ENCODE assay signal across 8 cellular contexts in genomic region chr4:89753601-89754066, GRCh38.
DNase-seq lines count a peak whose midpoint lies in the region; ATAC-seq and TF ChIP-seq lines count a peak whose summit lies in the region.

No MANE protein-coding gene starts in this region.

- intact Hi-C loops in PC-3 (cut with micrococcal nuclease) = no loop called here

- ATAC-seq in PC-3 (peak; percentile 49), esophagus mucosa (peak; percentile 93)

- no peak overlapping the region for H3K4me3 Mint-ChIP-seq in progenitor cell of endocrine pancreas (ENCODE audit: low read depth)

- H3K9ac ChIP-seq in PC-3 (ENCODE audit: low read length) (no peak overlapping the region), Karpas-422 (ENCODE audit: low read length) (no peak overlapping the region)

- DNase-seq in Daoy (ENCODE audit: low read depth) (peak; percentile 53), PC-3 (peak; percentile 67), progenitor cell of endocrine pancreas (ENCODE audit: low spot score, unreplicated experiment) (no peak), DMS53 treated with DMSO at 0.1 percent for 48 hours (lab: John Stamatoyannopoulos, UW; ENCODE audit: unreplicated experiment) (no peak), Karpas-422 (no peak), GOT3 (lab: John Stamatoyannopoulos, UW) (no peak)
- no peak for DNase-seq in activated CD8-positive, alpha-beta memory T cell treated with anti-CD3 and anti-CD28 coated beads, Interleukin-2, amount 50 U/mL, for 48 hours

- H3K4me2 ChIP-seq in PC-3 (ENCODE audit: low read length) = no peak overlapping the region
- no peak overlapping the region for H3K4me2 ChIP-seq in Karpas-422 (ENCODE audit: low read depth, low read length, poor library complexity, severe bottlenecking)

- H3K4me3 ChIP-seq in PC-3 (ENCODE audit: low read length) (no peak overlapping the region), Karpas-422 (ENCODE audit: low read length) (no peak overlapping the region)

- H3F3A ChIP-seq in PC-3 (ENCODE audit: low read length, unreplicated experiment) = no peaks in the 10 kb centered on the region

- H4K20me1 ChIP-seq in PC-3 (ENCODE audit: low read length) (no peaks in the 10 kb centered on the region), Karpas-422 (ENCODE audit: insufficient read depth, low read depth, low read length) (no peaks in the 10 kb centered on the region)

- H3K4me1 ChIP-seq in PC-3 (ENCODE audit: insufficient read depth, low read length) (peaks cover 11% of the 10 kb centered on the region), Karpas-422 (ENCODE audit: low read length) (no peaks in the 10 kb centered on the region)

- peak overlapping the region; percentile 46 for H3K27ac Mint-ChIP-seq in progenitor cell of endocrine pancreas

- no peaks in the 10 kb centered on the region for H3K9me3 Mint-ChIP-seq in progenitor cell of endocrine pancreas (ENCODE audit: low read depth)

- no peaks in the 10 kb centered on the region for H3K27me3 Mint-ChIP-seq in progenitor cell of endocrine pancreas

- TF ChIP-seq CTCF in PC-3 (conservative IDR thresholded peaks at IDR 0.05; ENCODE audit: low read depth, low read length) (no peak), progenitor cell of endocrine pancreas (IDR thresholded peaks at IDR 0.05; ENCODE audit: unreplicated experiment) (no peak)

- H2AFZ ChIP-seq in PC-3 (ENCODE audit: low read length) (no peak overlapping the region), Karpas-422 (ENCODE audit: low read length) (no peak overlapping the region)

- no peaks in the 10 kb centered on the region for H3K9me2 ChIP-seq in PC-3 (replicated peaks; ENCODE audit: low read length)
- H3K9me2 ChIP-seq in Karpas-422 (replicated peaks; ENCODE audit: insufficient read depth, low read length) = no peaks in the 10 kb centered on the region

- H3K9me3 ChIP-seq in PC-3 (ENCODE audit: low read length) (no peaks in the 10 kb centered on the region), Karpas-422 (ENCODE audit: low read length) (no peaks in the 10 kb centered on the region)

- peaks cover 12% of the 10 kb centered on the region for H3K4me1 Mint-ChIP-seq in progenitor cell of endocrine pancreas (ENCODE audit: low read depth)

- BruUV-seq in PC-3 (replicated peaks; lab: Mats Ljungman, UMichigan) = no TSS peak

- peak overlapping the region; percentile 46 for H3K27ac ChIP-seq in PC-3 (ENCODE audit: low read length)
- H3K27ac ChIP-seq in Karpas-422 (ENCODE audit: low read length) = no peak overlapping the region

- H3K36me3 Mint-ChIP-seq in progenitor cell of endocrine pancreas (ENCODE audit: insufficient read depth) = no peaks in the 10 kb centered on the region

- no peaks in the 10 kb centered on the region for H3K27me3 ChIP-seq in PC-3 (ENCODE audit: low read length)
- 0 out of 2 replicates have a peak, but pooled peaks cover 2% of the 10 kb centered on the region for H3K27me3 ChIP-seq in Karpas-422 (ENCODE audit: low read length)

- H3K79me2 ChIP-seq in PC-3 (ENCODE audit: low read length) (no peaks in the 10 kb centered on the region), Karpas-422 (ENCODE audit: low read length) (no peaks in the 10 kb centered on the region)

- POLR2A ChIA-PET in PC-3 (lab: Charles Lee; ENCODE audit: unreplicated experiment) = no interaction called here

- CTCF ChIA-PET in PC-3 (lab: Charles Lee) = no interaction called here

- H3K36me3 ChIP-seq in PC-3 (ENCODE audit: low read depth, low read length) (no peaks in the 10 kb centered on the region), Karpas-422 (ENCODE audit: insufficient read depth, low read length) (no peaks in the 10 kb centered on the region)

Comparison
In these comparisons a context has a peak if more than half of its experiments do, and no peak if none do; other contexts are left out.
1. DNase-seq: peak in Daoy (single experiment) and PC-3 (single experiment); none in progenitor cell of endocrine pancreas (single experiment), DMS53 treated with DMSO at 0.1 percent for 48 hours (single experiment), Karpas-422 (single experiment), GOT3 (single experiment) and activated CD8-positive, alpha-beta memory T cell treated with anti-CD3 and anti-CD28 coated beads, Interleukin-2, amount 50 U/mL, for 48 hours (single experiment).